29 cellular contexts compared by ENCODE assay signal in the genomic region with DNA sequence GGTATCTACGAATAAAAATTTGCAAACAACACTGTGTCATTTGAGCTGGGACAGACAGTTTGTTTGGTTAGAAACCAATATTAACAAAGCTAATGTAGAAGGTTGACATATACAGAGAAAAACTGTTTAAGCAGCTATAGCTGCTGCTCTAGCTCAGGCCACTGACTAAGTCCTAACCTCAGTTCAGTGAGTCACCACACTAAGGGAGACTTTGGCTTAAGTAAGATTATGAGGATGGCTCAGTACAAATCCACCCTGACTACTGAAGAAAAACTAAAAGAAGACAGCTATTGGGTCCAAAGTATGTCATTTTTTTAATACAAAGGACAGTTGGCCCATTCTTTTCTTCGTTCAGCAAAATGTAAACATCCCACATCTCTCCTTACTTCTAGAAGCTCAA.
"Had no signal": no experiment of that assay in that cellular context is flagged by ENCODE, and none has a peak within 500 bp of the region (broad histone marks: within the 10 kb centered on the region; RNA-seq: fewer than 3 reads in every experiment).

No MANE protein-coding gene starts in this region.

- H3K36me3 ChIP-seq: esophagus squamous epithelium, gastrocnemius medialis, left lung, lower lobe of right lung, pancreas, prostate gland, uterus had no signal

- H3K4me1 ChIP-seq: esophagus squamous epithelium, gastrocnemius medialis, left lung, lower lobe of right lung, pancreas, prostate gland, uterus had no signal

- H3K4me3 ChIP-seq: esophagus squamous epithelium, gastrocnemius medialis, left lung, lower lobe of right lung, pancreas, prostate gland, skin epidermis, uterus had no signal

- H3K27ac ChIP-seq: esophagus squamous epithelium, gastrocnemius medialis, left lung, lower lobe of right lung, pancreas, prostate gland, skin epidermis, uterus had no signal

- H3K27me3 ChIP-seq: esophagus squamous epithelium, gastrocnemius medialis, left lung, pancreas, uterus had no signal

- DNase-seq: activated CD4-positive, alpha-beta T cell treated with anti-CD3 and anti-CD28 coated beads for 4 hours; activated CD4-positive, alpha-beta T cell treated with anti-CD3 and anti-CD28 coated beads, Interleukin-2, amount 50 U/mL, for 48 hours; activated CD8-positive, alpha-beta memory T cell treated with anti-CD3 and anti-CD28 coated beads, Interleukin-2, amount 50 U/mL, for 4 hours; activated gamma-delta T cell; activated naive CD4-positive, alpha-beta T cell treated with anti-CD3 and anti-CD28 coated beads, Interleukin-2, amount 10 ng/mL, durations not matched to agents 7 days and 5 days; activated naive CD8-positive, alpha-beta T cell treated with anti-CD3 and anti-CD28 coated beads, Interleukin-2, amount 10 ng/mL, durations not matched to agents 7 days and 5 days; activated T-cell treated with anti-CD3 and anti-CD28 coated beads, Interleukin-2, amount 50 U/mL, for 1 hour; amniotic stem cell; central memory CD4-positive, alpha-beta T cell; endodermal cell; esophagus squamous epithelium; gastrocnemius medialis; hypothalamus; immature natural killer cell; left lung; lower lobe of right lung; nephron progenitor cell; nucleus accumbens; pancreas; retina; stimulated activated CD4-positive, alpha-beta T cell treated with anti-CD3 and anti-CD28 coated beads, Interleukin-4, amount 100 ng/mL, for 4 hours; stimulated activated CD8-positive, alpha-beta memory T cell treated with anti-CD3 and anti-CD28 coated beads, Interleukin-4, amount 100 ng/mL, for 48 hours; stimulated activated naive CD8-positive, alpha-beta T cell treated with anti-CD3 and anti-CD28 coated beads, Interleukin-15, amount 100 ng/mL, for 72 hours; substantia nigra; uterus had no signal

- H3K9me3 ChIP-seq: esophagus squamous epithelium, gastrocnemius medialis, lower lobe of right lung, pancreas, prostate gland, uterus had no signal

- ATAC-seq: gastrocnemius medialis; left lung; lower lobe of right lung; pancreas; sciatic nerve; stimulated activated memory B cell treated with anti-CD40 and anti-IgM and Interleukin-4, amounts not matched to agents 10 μg/mL and 1 μg/mL and 100 μg/mL, for 72 hours; stimulated activated naive CD8-positive, alpha-beta T cell treated with anti-CD3 and anti-CD28 coated beads, Interleukin-15, amount 100 ng/mL, for 72 hours had no signal
